In the genomic region with DNA sequence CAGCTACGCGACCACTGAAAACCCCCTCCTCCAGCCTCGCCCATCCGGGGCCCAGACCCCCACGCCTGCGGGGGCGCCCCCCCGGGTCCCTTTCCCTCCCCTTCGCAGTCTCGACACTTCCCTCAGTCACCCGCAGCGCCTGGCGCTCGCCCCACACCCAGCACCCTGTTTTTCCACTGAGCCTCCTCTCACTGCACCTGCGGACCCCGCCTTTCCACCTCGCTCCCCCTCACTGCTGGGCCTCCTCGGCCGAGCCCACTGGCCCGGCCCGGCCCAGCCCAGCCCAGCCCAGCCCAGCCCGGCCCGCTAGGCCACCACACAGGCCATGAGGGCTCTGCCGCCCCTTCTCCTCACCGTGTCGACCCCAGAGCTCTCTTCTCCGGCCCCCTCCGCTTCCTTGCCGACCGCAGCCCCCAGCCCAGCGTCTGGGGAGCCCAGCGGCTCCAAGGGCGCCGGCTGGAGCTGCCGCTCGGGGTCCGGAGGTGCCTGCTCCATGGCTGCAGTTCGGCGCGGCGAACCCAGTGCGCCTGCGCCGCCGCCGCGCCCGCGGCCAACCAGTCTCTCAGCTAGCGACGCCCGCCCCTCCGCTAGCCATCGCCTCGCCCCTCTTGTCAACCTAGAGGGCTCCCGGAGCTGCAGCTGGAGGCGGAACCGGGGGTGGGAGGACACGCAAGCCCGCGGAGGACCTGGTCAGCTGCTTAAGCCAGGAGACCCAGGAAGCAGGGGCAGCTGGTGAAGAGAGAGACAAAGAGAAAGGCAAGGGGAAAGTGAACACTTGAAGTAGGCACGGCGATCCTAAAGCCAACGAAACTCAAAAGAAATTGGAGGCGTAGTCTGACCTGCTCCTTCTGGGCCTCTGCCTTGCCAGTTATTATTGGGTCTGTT, we compare ENCODE assay signal across 8 cellular contexts. TPM values are rescaled to one million over a fixed set of nuclear protein-coding genes. Genes with fewer than 3 reads are reported as not detected.
A peak's percentile ranks its signal among the peaks of the same experiment; 100 is the strongest.
DNase-seq lines count a peak whose midpoint lies in the region; ATAC-seq and TF ChIP-seq lines count a peak whose summit lies in the region.

Gene SNX4, minus strand, starts transcription at position 525 of the 885 bp plus-strand sequence. Its CDS starts 30 bp downstream, at position 495.

- POLR2A ChIA-PET in RWPE1 (lab: Yijun Ruan, JAX; ENCODE audit: low non-redundant PET) = interaction anchor here (0.6 to 0.8 kb wide), 2 partner anchors 14 to 72 kb away, joined by 3 to 5 read pairs; no protein-coding TSS in a partner anchor
- POLR2A ChIA-PET in naive thymus-derived CD8-positive, alpha-beta T cell (lab: Charles Lee) = interaction anchor here (0.6 to 1.6 kb wide), 8 partner anchors 10 to 956 kb away, joined by 3 to 8 read pairs (median 4); partner anchors contain the start of genes OSBPL11 and ZXDC

- CTCF ChIA-PET in RWPE1 (lab: Yijun Ruan, JAX) = no interaction called here

- peak; percentile 96 for DNase-seq in EH (ENCODE audit: low read depth)
- DNase-seq in H4 (ENCODE audit: low spot score) = peak; percentile 92
- peak; percentile 72 for DNase-seq in LNCaP clone FGC (ENCODE audit: low read depth)
- peak; percentile 82 for DNase-seq in RWPE1 (ENCODE audit: low spot score)
- peak; percentile 93 for DNase-seq in fibroblast of mammary gland (ENCODE audit: low read depth)
- peak; percentile 79 to 94 (median 82) for DNase-seq in naive thymus-derived CD8-positive, alpha-beta T cell
- DNase-seq in stimulated activated naive B cell treated with anti-CD40 and anti-IgM and Interleukin-4, amounts not matched to agents 10 μg/mL and 1 μg/mL and 100 μg/mL, for 72 hours = peak; percentile 85

- no peaks in the 10 kb centered on the region for H3K9me3 Mint-ChIP-seq in activated T-helper 17 cell treated with anti-CD3 and anti-CD28 coated beads, Interleukin-2, amount 50 U/mL, for 72 hours
- no peaks in the 10 kb centered on the region for H3K9me3 Mint-ChIP-seq in naive thymus-derived CD8-positive, alpha-beta T cell
- no peaks in the 10 kb centered on the region for H3K9me3 Mint-ChIP-seq in stimulated activated naive B cell treated with anti-CD40 and anti-IgM and Interleukin-4, amounts not matched to agents 10 μg/mL and 1 μg/mL and 100 μg/mL, for 72 hours

- H3K27me3 Mint-ChIP-seq in activated T-helper 17 cell treated with anti-CD3 and anti-CD28 coated beads, Interleukin-2, amount 50 U/mL, for 72 hours = no peaks in the 10 kb centered on the region
- H3K27me3 Mint-ChIP-seq in naive thymus-derived CD8-positive, alpha-beta T cell = no peaks in the 10 kb centered on the region
- H3K27me3 Mint-ChIP-seq in stimulated activated naive B cell treated with anti-CD40 and anti-IgM and Interleukin-4, amounts not matched to agents 10 μg/mL and 1 μg/mL and 100 μg/mL, for 72 hours = no peaks in the 10 kb centered on the region

- peak within 1 kb of the TSS; percentile 74 for H3K27ac ChIP-seq in RWPE1

- H3K36me3 Mint-ChIP-seq in activated T-helper 17 cell treated with anti-CD3 and anti-CD28 coated beads, Interleukin-2, amount 50 U/mL, for 72 hours (ENCODE audit: low read depth) = peaks cover 27% of the 10 kb centered on the region
- H3K36me3 Mint-ChIP-seq in naive thymus-derived CD8-positive, alpha-beta T cell = peaks cover 0 to 23% (median 5%) of the 10 kb centered on the region in 3 donors
- H3K36me3 Mint-ChIP-seq in stimulated activated naive B cell treated with anti-CD40 and anti-IgM and Interleukin-4, amounts not matched to agents 10 μg/mL and 1 μg/mL and 100 μg/mL, for 72 hours = peaks cover 16 to 17% of the 10 kb centered on the region in 2 donors

- peak within 1 kb of the TSS; percentile 97 for H3K4me3 ChIP-seq in LNCaP clone FGC (ENCODE audit: low read depth, low read length)
- peak within 1 kb of the TSS; percentile 87 for H3K4me3 ChIP-seq in fibroblast of mammary gland (ENCODE audit: control insufficient read depth, low read depth, low read length)

- TF ChIP-seq CTCF in LNCaP clone FGC (IDR thresholded peaks at IDR 0.05; ENCODE audit: control insufficient read depth, extremely low read depth, insufficient read depth) = no peak
- TF ChIP-seq CTCF in RWPE1 (conservative IDR thresholded peaks at IDR 0.05; ENCODE audit: low read depth) = no peak
- no peak for TF ChIP-seq CTCF in fibroblast of mammary gland (conservative IDR thresholded peaks at IDR 0.05; ENCODE audit: control insufficient read depth, insufficient read depth, low read depth, low read length)

- H3K4me3 Mint-ChIP-seq in activated T-helper 17 cell treated with anti-CD3 and anti-CD28 coated beads, Interleukin-2, amount 50 U/mL, for 72 hours = peak within 1 kb of the TSS; percentile 82
- peak within 1 kb of the TSS; percentile 93 to 98 (median 96) for H3K4me3 Mint-ChIP-seq in naive thymus-derived CD8-positive, alpha-beta T cell
- peak within 1 kb of the TSS; percentile 89 to 95 for H3K4me3 Mint-ChIP-seq in stimulated activated naive B cell treated with anti-CD40 and anti-IgM and Interleukin-4, amounts not matched to agents 10 μg/mL and 1 μg/mL and 100 μg/mL, for 72 hours

- peak; percentile 97 for ATAC-seq in activated T-helper 17 cell treated with anti-CD3 and anti-CD28 coated beads, Interleukin-2, amount 50 U/mL, for 72 hours (replicated peaks)
- ATAC-seq in naive thymus-derived CD8-positive, alpha-beta T cell = peak; percentile 96 to 97
- ATAC-seq in stimulated activated naive B cell treated with anti-CD40 and anti-IgM and Interleukin-4, amounts not matched to agents 10 μg/mL and 1 μg/mL and 100 μg/mL, for 72 hours (replicated peaks) = peak; percentile 96

- peak within 1 kb of the TSS; percentile 80 for H3K27ac Mint-ChIP-seq in activated T-helper 17 cell treated with anti-CD3 and anti-CD28 coated beads, Interleukin-2, amount 50 U/mL, for 72 hours
- peak within 1 kb of the TSS; percentile 89 to 97 (median 94) for H3K27ac Mint-ChIP-seq in naive thymus-derived CD8-positive, alpha-beta T cell
- peak within 1 kb of the TSS; percentile 94 for H3K27ac Mint-ChIP-seq in stimulated activated naive B cell treated with anti-CD40 and anti-IgM and Interleukin-4, amounts not matched to agents 10 μg/mL and 1 μg/mL and 100 μg/mL, for 72 hours

- peaks cover 22% of the 10 kb centered on the region for H3K4me1 Mint-ChIP-seq in activated T-helper 17 cell treated with anti-CD3 and anti-CD28 coated beads, Interleukin-2, amount 50 U/mL, for 72 hours
- peaks cover 19 to 43% (median 33%) of the 10 kb centered on the region in 4 donors for H3K4me1 Mint-ChIP-seq in naive thymus-derived CD8-positive, alpha-beta T cell
- H3K4me1 Mint-ChIP-seq in stimulated activated naive B cell treated with anti-CD40 and anti-IgM and Interleukin-4, amounts not matched to agents 10 μg/mL and 1 μg/mL and 100 μg/mL, for 72 hours = peaks cover 20 to 55% of the 10 kb centered on the region in 2 donors

RNA-seq across cellular contexts. Expression of gene SNX4, which starts in this region (rescaled TPM):
- 43.3 and 53.4 TPM in 2 replicates for total RNA-seq in H4 (2014; rRNA removed; shearing (Covaris generic))
- 10 to 100 TPM; 22.3 to 35.4 TPM for total RNA-seq in activated T-helper 17 cell treated with anti-CD3 and anti-CD28 coated beads, Interleukin-2, amount 50 U/mL, for 72 hours
- total RNA-seq in naive thymus-derived CD8-positive, alpha-beta T cell = 10 to 100 TPM; 22.5 to 29.5 TPM
- 10 to 100 TPM; 23.1 to 31.2 (median 24.5) TPM for polyA plus RNA-seq in naive thymus-derived CD8-positive, alpha-beta T cell

Comparison
In these comparisons a context has a peak if more than half of its experiments do, and no peak if none do; other contexts are left out.
1. Peak in every context shown above with its lines: DNase-seq, ATAC-seq, H3K4me3 ChIP-seq and H3K27ac ChIP-seq.